ENCODE assay signal across 12 cellular contexts in genomic region chr2:71749671-71750101, GRCh38.
A peak's percentile ranks its signal among the peaks of the same experiment; 100 is the strongest.
DNase-seq lines count a peak whose midpoint lies in the region; ATAC-seq and TF ChIP-seq lines count a peak whose summit lies in the region.
"Had no signal": no experiment of that assay in that cellular context is flagged by ENCODE, and none has a peak within 500 bp of the region (broad histone marks: within the 10 kb centered on the region; RNA-seq: fewer than 3 reads in every experiment).

No MANE protein-coding gene starts in this region.

- peaks cover 11% of the 10 kb centered on the region; the same call in 1 of the 2 replicates for H3K9me3 Mint-ChIP-seq in HFFc6

- no peak for TF ChIP-seq POLR2A in gastrocnemius medialis (IDR thresholded peaks at IDR 0.05)

- intact Hi-C loops in gastrocnemius medialis (cut with DNase I; ENCODE audit: low total_unique reads): loop anchor here (2.0 to 5.0 kb wide), 2 partner anchors 35 to 193 kb away; no protein-coding TSS in a partner anchor

- H3K27ac ChIP-seq in RWPE1: peak overlapping the region; percentile 74
- H3K27ac ChIP-seq in gastrocnemius medialis: peak overlapping the region; percentile 34 to 69 (median 48)

- in situ Hi-C loops in gastrocnemius medialis (cut with MboI; ENCODE audit: low sequenced_read_pairs in 4 of 4): no loop called here

- peaks cover 9% of the 10 kb centered on the region for H3K36me3 Mint-ChIP-seq in HFFc6 (ENCODE audit: low read depth)

- peaks cover 44% of the 10 kb centered on the region for H3K4me1 Mint-ChIP-seq in HFFc6 (ENCODE audit: low read depth)

- H3K9me3 ChIP-seq in gastrocnemius medialis: no peaks in the 10 kb centered on the region

- peaks cover 45 to 54% of the 10 kb centered on the region in 2 donors for H3K4me1 ChIP-seq in gastrocnemius medialis

- TF ChIP-seq CTCF in HFFc6 (IDR thresholded peaks at IDR 0.05) (no peak), RWPE1 (conservative IDR thresholded peaks at IDR 0.05; ENCODE audit: low read depth) (no peak), gastrocnemius medialis (IDR thresholded peaks at IDR 0.05 in 4 of 5, conservative IDR thresholded peaks at IDR 0.05 in 1 of 5) (no peak)

- H3K27me3 ChIP-seq in gastrocnemius medialis: no peaks in the 10 kb centered on the region

- CTCF ChIA-PET in RWPE1 (lab: Yijun Ruan, JAX): no interaction called here

- H3K4me3 Mint-ChIP-seq in HFFc6: peak overlapping the region; percentile 44; the same call in 1 of the 2 replicates

- H3K27ac Mint-ChIP-seq in HFFc6: peak overlapping the region; percentile 36; the same call in 1 of the 2 replicates

- no peak overlapping the region for H3K4me3 ChIP-seq in gastrocnemius medialis

- ATAC-seq in esophagus mucosa: peak; percentile 72
- ATAC-seq in gastrocnemius medialis: peak; percentile 62 to 79
- ATAC-seq: sciatic nerve had no signal

- DNase-seq in HFFc6 (peak; percentile 64), RWPE1 (ENCODE audit: low spot score) (peak; percentile 56), gastrocnemius medialis (peak; percentile 71 to 78), globus pallidus (ENCODE audit: low spot score) (no peak), NCI-H69 (lab: John Stamatoyannopoulos, UW) (no peak)
- DNase-seq in stimulated activated CD4-positive, alpha-beta T cell treated with anti-CD3 and anti-CD28 coated beads, Interleukin-4, amount 100 ng/mL, for 4 hours: no peak
- DNase-seq: activated CD8-positive, alpha-beta memory T cell treated with anti-CD3 and anti-CD28 coated beads for 24 hours; activated naive CD4-positive, alpha-beta T cell treated with Interleukin-2 at 50 U/mL for 16 hours; KG1; T-helper 9 cell had no signal

- H3K36me3 ChIP-seq in gastrocnemius medialis: no peaks in the 10 kb centered on the region

- H3K27me3 Mint-ChIP-seq in HFFc6 (ENCODE audit: insufficient read depth): peaks cover 4% of the 10 kb centered on the region

- POLR2A ChIA-PET in RWPE1 (lab: Yijun Ruan, JAX; ENCODE audit: low non-redundant PET): interaction anchor here (0.6 kb wide), 2 partner anchors 30 to 67 kb away, joined by 3 read pairs; no protein-coding TSS in a partner anchor

Comparison
In these comparisons a context has a peak if more than half of its experiments do, and no peak if none do; other contexts are left out.
1. DNase-seq: peak in HFFc6 (single experiment), RWPE1 (single experiment) and gastrocnemius medialis (2 of 2); none in globus pallidus (single experiment), stimulated activated CD4-positive, alpha-beta T cell treated with anti-CD3 and anti-CD28 coated beads, Interleukin-4, amount 100 ng/mL, for 4 hours (0 of 2) and NCI-H69 (single experiment).